ENCODE assay signal across 20 cellular contexts in genomic region chr11:80379620-80380278, GRCh38.
"Had no signal": no experiment of that assay in that cellular context is flagged by ENCODE, and none has a peak within 500 bp of the region (broad histone marks: within the 10 kb centered on the region; RNA-seq: fewer than 3 reads in every experiment).

No MANE protein-coding gene starts in this region.

- H3K4me3 Mint-ChIP-seq: activated B cell treated with CpG ODN at 0.5 μM for 24 hours; activated CD8-positive, alpha-beta T cell treated with anti-CD3 and anti-CD28 coated beads for 36 hours; activated naive CD8-positive, alpha-beta T cell treated with anti-CD3 and anti-CD28 coated beads for 36 hours; activated T-helper 17 cell treated with anti-CD3 and anti-CD28 coated beads, Interleukin-2, amount 50 U/mL, for 72 hours; dendritic cell treated with granulocyte-macrophage colony-stimulating factor and Interleukin-4, amounts not matched to agents 40 ng/mL and 50 ng/mL, for 4 days; effector memory CD8-positive, alpha-beta T cell; naive B cell; neural progenitor cell had no signal

- H3K9me3 Mint-ChIP-seq: activated B cell treated with CpG ODN at 0.5 μM for 24 hours; dendritic cell treated with granulocyte-macrophage colony-stimulating factor and Interleukin-4, amounts not matched to agents 40 ng/mL and 50 ng/mL, for 4 days; neural progenitor cell had no signal

- H3K4me1 Mint-ChIP-seq: activated B cell treated with CpG ODN at 0.5 μM for 24 hours; activated naive CD8-positive, alpha-beta T cell treated with anti-CD3 and anti-CD28 coated beads for 36 hours; activated T-helper 17 cell treated with anti-CD3 and anti-CD28 coated beads, Interleukin-2, amount 50 U/mL, for 72 hours; naive B cell; neural progenitor cell had no signal

- DNase-seq: activated B cell treated with CpG ODN at 0.5 μM for 24 hours; activated CD4-positive, alpha-beta T cell treated with anti-CD3 and anti-CD28 coated beads for 48 hours; activated CD8-positive, alpha-beta T cell treated with anti-CD3 and anti-CD28 coated beads for 36 hours; activated naive CD4-positive, alpha-beta T cell; activated naive CD8-positive, alpha-beta T cell treated with anti-CD3 and anti-CD28 coated beads for 36 hours; activated T-cell treated with anti-CD3 and anti-CD28 coated beads, Interleukin-2, amount 50 U/mL, for 1 hour; amygdala; effector memory CD8-positive, alpha-beta T cell; foreskin melanocyte; left ventricle myocardium inferior; mammary epithelial cell; naive B cell; stimulated activated CD8-positive, alpha-beta memory T cell treated with anti-CD3 and anti-CD28 coated beads, Interleukin-4, amount 100 ng/mL, for 48 hours; stimulated activated naive CD4-positive, alpha-beta T cell; tibial artery had no signal

- H3K4me1 ChIP-seq: left ventricle myocardium inferior, neural progenitor cell, tibial artery had no signal

- H3K9me3 ChIP-seq: left ventricle myocardium inferior, tibial artery had no signal

- ATAC-seq: activated CD8-positive, alpha-beta T cell treated with anti-CD3 and anti-CD28 coated beads for 36 hours; activated T-helper 17 cell treated with anti-CD3 and anti-CD28 coated beads, Interleukin-2, amount 50 U/mL, for 72 hours; effector memory CD8-positive, alpha-beta T cell had no signal

- H3K27ac Mint-ChIP-seq: activated B cell treated with CpG ODN at 0.5 μM for 24 hours; activated CD8-positive, alpha-beta T cell treated with anti-CD3 and anti-CD28 coated beads for 36 hours; activated naive CD8-positive, alpha-beta T cell treated with anti-CD3 and anti-CD28 coated beads for 36 hours; activated T-helper 17 cell treated with anti-CD3 and anti-CD28 coated beads, Interleukin-2, amount 50 U/mL, for 72 hours; dendritic cell treated with granulocyte-macrophage colony-stimulating factor and Interleukin-4, amounts not matched to agents 40 ng/mL and 50 ng/mL, for 4 days; effector memory CD8-positive, alpha-beta T cell; naive B cell; neural progenitor cell; progenitor cell of endocrine pancreas had no signal

- H2AFZ ChIP-seq: neural progenitor cell had no signal

- H3K27me3 ChIP-seq: cardiac muscle cell, neural progenitor cell, tibial artery had no signal

- H3K27me3 Mint-ChIP-seq: activated B cell treated with CpG ODN at 0.5 μM for 24 hours; activated CD8-positive, alpha-beta T cell treated with anti-CD3 and anti-CD28 coated beads for 36 hours; activated naive CD8-positive, alpha-beta T cell treated with anti-CD3 and anti-CD28 coated beads for 36 hours; activated T-helper 17 cell treated with anti-CD3 and anti-CD28 coated beads, Interleukin-2, amount 50 U/mL, for 72 hours; dendritic cell treated with granulocyte-macrophage colony-stimulating factor and Interleukin-4, amounts not matched to agents 40 ng/mL and 50 ng/mL, for 4 days; effector memory CD8-positive, alpha-beta T cell; naive B cell; progenitor cell of endocrine pancreas had no signal

- H3K9ac ChIP-seq: neural progenitor cell had no signal

- H3K4me2 ChIP-seq: neural progenitor cell had no signal

- H3K36me3 Mint-ChIP-seq: activated naive CD8-positive, alpha-beta T cell treated with anti-CD3 and anti-CD28 coated beads for 36 hours; naive B cell; neural progenitor cell had no signal

- H3K27ac ChIP-seq: cardiac muscle cell, left ventricle myocardium inferior, neural progenitor cell, tibial artery had no signal
